In genomic region chr18:13616041-13616440, GRCh38 we compare ENCODE assay signal across 13 cellular contexts.
A peak's percentile ranks its signal among the peaks of the same experiment; 100 is the strongest.
DNase-seq lines count a peak whose midpoint lies in the region; ATAC-seq, FAIRE-seq and TF ChIP-seq lines count a peak whose summit lies in the region.
"Had no signal": no experiment of that assay in that cellular context is flagged by ENCODE, and none has a peak within 500 bp of the region (broad histone marks: within the 10 kb centered on the region; RNA-seq: fewer than 3 reads in every experiment).

No MANE protein-coding gene starts in this region.

- DNase-seq in activated CD8-positive, alpha-beta memory T cell treated with anti-CD3 and anti-CD28 coated beads, Interleukin-2, amount 10 ng/mL, durations not matched to agents 7 days and 5 days, result peak; percentile 53
- no peak for DNase-seq in activated CD8-positive, alpha-beta memory T cell treated with anti-CD3 and anti-CD28 coated beads for 24 hours
- no peak for DNase-seq in Jurkat, Clone E6-1 (ENCODE audit: low read depth, low spot score)
- no peak for DNase-seq in activated naive CD8-positive, alpha-beta T cell treated with anti-CD3 and anti-CD28 coated beads, Interleukin-2, amount 50 U/mL, for 24 hours
- peak in 1 of 2 donors; percentile 63 for DNase-seq in stimulated activated effector memory CD8-positive, alpha-beta T cell treated with anti-CD3 and anti-CD28 coated beads, Interleukin-12 subunit alpha, Interleukin-12 subunit beta, amount 100 ng/mL, for 72 hours (ENCODE audit: low spot score in 2 of 2)
- no peak for DNase-seq in NCI-H226
- no peak for DNase-seq in GM12892 (ENCODE audit: insufficient read length)
- no peak for DNase-seq in DMS53 treated with DMSO at 0.1 percent for 48 hours (lab: John Stamatoyannopoulos, UW; ENCODE audit: unreplicated experiment)
- DNase-seq: colonic mucosa, NCI-H1436, NCI-H526 treated with DMSO at 0.1 percent for 48 hours had no signal

- CTCF ChIA-PET in activated CD8-positive, alpha-beta memory T cell treated with anti-CD3 and anti-CD28 coated beads, Interleukin-2, amount 10 ng/mL, durations not matched to agents 7 days and 5 days (lab: Charles Lee), result interaction anchor here (6.4 to 10.1 kb wide), 2 partner anchors 47 to 56 kb away, joined by 68 to 122 read pairs; no protein-coding TSS in a partner anchor

- peak overlapping the region; percentile 99 for H3K27ac Mint-ChIP-seq in activated CD8-positive, alpha-beta memory T cell treated with anti-CD3 and anti-CD28 coated beads, Interleukin-2, amount 10 ng/mL, durations not matched to agents 7 days and 5 days
- peak overlapping the region; percentile 94 for H3K27ac Mint-ChIP-seq in activated naive CD8-positive, alpha-beta T cell treated with anti-CD3 and anti-CD28 coated beads, Interleukin-2, amount 50 U/mL, for 24 hours
- peak overlapping the region; percentile 97 for H3K27ac Mint-ChIP-seq in stimulated activated effector memory CD8-positive, alpha-beta T cell treated with anti-CD3 and anti-CD28 coated beads, Interleukin-12 subunit alpha, Interleukin-12 subunit beta, amount 100 ng/mL, for 72 hours
- H3K27ac Mint-ChIP-seq: type B pancreatic cell had no signal

- peak overlapping the region; percentile 67 for H3K4me3 ChIP-seq in Jurkat, Clone E6-1 (ENCODE audit: low read length)
- H3K4me3 ChIP-seq: colonic mucosa had no signal

- H3K36me3 Mint-ChIP-seq in activated CD8-positive, alpha-beta memory T cell treated with anti-CD3 and anti-CD28 coated beads, Interleukin-2, amount 10 ng/mL, durations not matched to agents 7 days and 5 days, result peaks cover 4% of the 10 kb centered on the region
- no peaks in the 10 kb centered on the region for H3K36me3 Mint-ChIP-seq in activated naive CD8-positive, alpha-beta T cell treated with anti-CD3 and anti-CD28 coated beads, Interleukin-2, amount 50 U/mL, for 24 hours (ENCODE audit: low read depth)
- peaks cover 51% of the 10 kb centered on the region for H3K36me3 Mint-ChIP-seq in stimulated activated effector memory CD8-positive, alpha-beta T cell treated with anti-CD3 and anti-CD28 coated beads, Interleukin-12 subunit alpha, Interleukin-12 subunit beta, amount 100 ng/mL, for 72 hours
- H3K36me3 Mint-ChIP-seq: type B pancreatic cell had no signal

- TF ChIP-seq POLR2A in GM12892 (IDR thresholded peaks at IDR 0.05; ENCODE audit: low read depth, low read length), result no peak

- peaks cover 76% of the 10 kb centered on the region for H3K4me1 Mint-ChIP-seq in activated CD8-positive, alpha-beta memory T cell treated with anti-CD3 and anti-CD28 coated beads, Interleukin-2, amount 10 ng/mL, durations not matched to agents 7 days and 5 days
- H3K4me1 Mint-ChIP-seq in activated naive CD8-positive, alpha-beta T cell treated with anti-CD3 and anti-CD28 coated beads, Interleukin-2, amount 50 U/mL, for 24 hours, result peaks cover 72% of the 10 kb centered on the region
- peaks cover 75% of the 10 kb centered on the region for H3K4me1 Mint-ChIP-seq in stimulated activated effector memory CD8-positive, alpha-beta T cell treated with anti-CD3 and anti-CD28 coated beads, Interleukin-12 subunit alpha, Interleukin-12 subunit beta, amount 100 ng/mL, for 72 hours

- no peak for ATAC-seq in activated CD8-positive, alpha-beta memory T cell treated with anti-CD3 and anti-CD28 coated beads, Interleukin-2, amount 10 ng/mL, durations not matched to agents 7 days and 5 days
- no peak for ATAC-seq in activated naive CD8-positive, alpha-beta T cell treated with anti-CD3 and anti-CD28 coated beads, Interleukin-2, amount 50 U/mL, for 24 hours
- no peak for ATAC-seq in stimulated activated effector memory CD8-positive, alpha-beta T cell treated with anti-CD3 and anti-CD28 coated beads, Interleukin-12 subunit alpha, Interleukin-12 subunit beta, amount 100 ng/mL, for 72 hours
- ATAC-seq: HCT116 had no signal

- H3K9me3 Mint-ChIP-seq in activated CD8-positive, alpha-beta memory T cell treated with anti-CD3 and anti-CD28 coated beads, Interleukin-2, amount 10 ng/mL, durations not matched to agents 7 days and 5 days (ENCODE audit: low read depth), result no peaks in the 10 kb centered on the region
- H3K9me3 Mint-ChIP-seq in activated naive CD8-positive, alpha-beta T cell treated with anti-CD3 and anti-CD28 coated beads, Interleukin-2, amount 50 U/mL, for 24 hours, result no peaks in the 10 kb centered on the region
- H3K9me3 Mint-ChIP-seq in stimulated activated effector memory CD8-positive, alpha-beta T cell treated with anti-CD3 and anti-CD28 coated beads, Interleukin-12 subunit alpha, Interleukin-12 subunit beta, amount 100 ng/mL, for 72 hours, result no peaks in the 10 kb centered on the region
- H3K9me3 Mint-ChIP-seq: type B pancreatic cell had no signal

- FAIRE-seq in GM12892 (lab: Jason Lieb, UNC), result no peak

- H3K4me3 Mint-ChIP-seq in activated CD8-positive, alpha-beta memory T cell treated with anti-CD3 and anti-CD28 coated beads, Interleukin-2, amount 10 ng/mL, durations not matched to agents 7 days and 5 days, result peak overlapping the region; percentile 77
- H3K4me3 Mint-ChIP-seq in activated naive CD8-positive, alpha-beta T cell treated with anti-CD3 and anti-CD28 coated beads, Interleukin-2, amount 50 U/mL, for 24 hours, result peak overlapping the region; percentile 82
- peak overlapping the region; percentile 88 for H3K4me3 Mint-ChIP-seq in stimulated activated effector memory CD8-positive, alpha-beta T cell treated with anti-CD3 and anti-CD28 coated beads, Interleukin-12 subunit alpha, Interleukin-12 subunit beta, amount 100 ng/mL, for 72 hours
- H3K4me3 Mint-ChIP-seq: type B pancreatic cell had no signal

- H3K27me3 Mint-ChIP-seq in activated CD8-positive, alpha-beta memory T cell treated with anti-CD3 and anti-CD28 coated beads, Interleukin-2, amount 10 ng/mL, durations not matched to agents 7 days and 5 days, result no peaks in the 10 kb centered on the region
- no peaks in the 10 kb centered on the region for H3K27me3 Mint-ChIP-seq in activated naive CD8-positive, alpha-beta T cell treated with anti-CD3 and anti-CD28 coated beads, Interleukin-2, amount 50 U/mL, for 24 hours
